In genomic region chr3:166498439-166498838, GRCh38 we compare ENCODE assay signal across 1 cellular context.
TF ChIP-seq lines count a peak whose summit lies in the region.

No MANE protein-coding gene starts in this region.

TF ChIP-seq in WTC11, 78 proteins besides CTCF, POLR2A, EP300 and RAD21 (continued from another document):
- no peak for TF ChIP-seq ATF6 (CRISPR knock-in tag; IDR thresholded peaks at IDR 0.05)
- TF ChIP-seq JUN (CRISPR knock-in tag; IDR thresholded peaks at IDR 0.05) = no peak
- TF ChIP-seq SMAD3 (CRISPR knock-in tag; IDR thresholded peaks at IDR 0.05; ENCODE audit: borderline replicate concordance) = no peak
- TF ChIP-seq ZNF281 (CRISPR knock-in tag; IDR thresholded peaks at IDR 0.05) = no peak
